ENCODE assay signal across 14 cellular contexts in genomic region chr15:69094124-69095030, GRCh38.
"Had no signal": no experiment of that assay in that cellular context is flagged by ENCODE, and none has a peak within 500 bp of the region (broad histone marks: within the 10 kb centered on the region; RNA-seq: fewer than 3 reads in every experiment).

No MANE protein-coding gene starts in this region.

- H3K4me1 ChIP-seq: breast epithelium, uterus had no signal

- H3K27me3 ChIP-seq: breast epithelium, uterus had no signal

- H3K9me3 ChIP-seq: breast epithelium, neutrophil, tibial artery, uterus had no signal

- DNase-seq: activated CD4-positive, CD25-positive, alpha-beta regulatory T cell treated with anti-CD3 and anti-CD28 coated beads, Interleukin-2, amount 50 U/mL, for 72 hours; activated naive CD4-positive, alpha-beta T cell treated with Interleukin-2 at 50 U/mL for 16 hours; dermis blood vessel endothelial cell; naive thymus-derived CD8-positive, alpha-beta T cell; retina; stimulated activated CD4-positive, alpha-beta T cell treated with anti-CD3 and anti-CD28 coated beads, Interleukin-2, amount 100 ng/mL, for 48 hours; stimulated activated naive B cell treated with anti-CD40 and anti-IgM and Interleukin-4, amounts not matched to agents 10 μg/mL and 1 μg/mL and 100 μg/mL, for 72 hours; T1000; tibial artery; uterus had no signal

- H3K36me3 ChIP-seq: breast epithelium, neutrophil, tibial artery, uterus had no signal

- H3K27ac ChIP-seq: neutrophil, tibial artery, uterus had no signal

- ATAC-seq: activated T-helper 17 cell treated with anti-CD3 and anti-CD28 coated beads, Interleukin-2, amount 50 U/mL, for 72 hours; left lobe of liver; naive thymus-derived CD8-positive, alpha-beta T cell; stimulated activated naive B cell treated with anti-CD40 and anti-IgM and Interleukin-4, amounts not matched to agents 10 μg/mL and 1 μg/mL and 100 μg/mL, for 72 hours had no signal

- H3K4me3 ChIP-seq: breast epithelium, tibial artery, uterus had no signal
